ENCODE assay signal across 16 cellular contexts in the genomic region with DNA sequence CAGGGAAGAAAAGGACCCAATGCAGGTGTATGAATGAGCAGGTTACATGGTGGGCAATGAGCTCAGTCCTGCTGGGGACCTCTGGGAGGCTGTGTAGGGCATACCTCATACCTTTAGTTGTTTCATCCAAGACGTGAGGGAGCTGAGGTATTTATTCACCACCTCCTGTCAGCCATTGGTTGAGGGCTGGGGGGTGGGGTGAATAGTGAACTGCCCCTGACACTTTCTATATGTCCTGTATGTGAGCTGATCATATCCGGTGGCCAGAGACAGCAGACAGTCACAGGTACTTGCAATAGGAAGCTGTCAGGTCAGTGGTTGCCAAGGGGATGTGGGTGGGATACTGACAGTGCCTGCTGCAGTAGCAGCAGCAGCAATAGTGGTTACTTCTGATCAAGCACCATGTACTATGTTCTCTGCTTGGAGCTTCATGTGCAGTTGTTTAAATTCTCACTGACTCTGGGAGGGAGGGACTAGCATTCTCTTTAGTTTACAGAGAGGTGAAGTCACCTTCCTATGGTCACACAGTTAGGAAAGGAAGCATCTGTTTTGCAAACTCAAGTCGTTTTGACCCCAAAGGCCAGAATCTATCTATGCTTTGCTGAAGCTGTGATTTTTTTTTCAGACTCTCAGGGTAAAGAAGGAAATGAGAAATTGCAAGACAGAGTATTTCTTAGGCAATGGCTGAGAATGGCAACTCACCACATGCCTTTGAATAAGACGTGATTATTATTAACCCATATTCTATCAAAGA. TPM values are rescaled to one million over a fixed set of nuclear protein-coding genes. Genes with fewer than 3 reads are reported as not detected.
A peak's percentile ranks its signal among the peaks of the same experiment; 100 is the strongest.
DNase-seq lines count a peak whose midpoint lies in the region; ATAC-seq and TF ChIP-seq lines count a peak whose summit lies in the region.
"Had no signal": no experiment of that assay in that cellular context is flagged by ENCODE, and none has a peak within 500 bp of the region (broad histone marks: within the 10 kb centered on the region; RNA-seq: fewer than 3 reads in every experiment).

No MANE protein-coding gene starts in this region.

- H2AFZ ChIP-seq in mesenchymal stem cell (ENCODE audit: low read depth, low read length) (no peak overlapping the region), neuronal stem cell (ENCODE audit: low read length) (no peak overlapping the region)

- H2AK5ac ChIP-seq in mesenchymal stem cell (ENCODE audit: low read length, severe bottlenecking) (no peak overlapping the region), neuronal stem cell (ENCODE audit: low read depth, low read length) (no peak overlapping the region)

- 60% methylated on average over 4 of the region's 4 CpGs for WGBS in mesenchymal stem cell
- WGBS in neuronal stem cell (ENCODE audit: extremely low coverage in 2 of 2, insufficient read length in 2 of 2, insufficient replicate concordance in 1 of 2), 2 donors = no CpG with 5 or more reads among the region's 4 CpGs

- H4K91ac ChIP-seq in mesenchymal stem cell (ENCODE audit: low read length) (no peak overlapping the region), neuronal stem cell (ENCODE audit: low read depth, low read length, poor library complexity) (no peak overlapping the region)

- peaks cover 9% of the 10 kb centered on the region for H3K4me1 ChIP-seq in mesenchymal stem cell (ENCODE audit: control insufficient read depth, insufficient read depth, low read depth, low read length)
- peaks cover 14% of the 10 kb centered on the region in 2 donors for H3K4me1 ChIP-seq in neuronal stem cell (ENCODE audit: control insufficient read depth in 2 of 2, insufficient read depth in 1 of 2, low read depth in 1 of 2, low read length in 2 of 2)
- H3K4me1 ChIP-seq: prostate gland had no signal

- H3K4me3 ChIP-seq in GM12865 (ENCODE audit: low read depth, low read length) (no peak overlapping the region), mesenchymal stem cell (ENCODE audit: insufficient read depth in 1 of 2, low read depth in 1 of 2, low read length in 2 of 2) (no peak overlapping the region), neuronal stem cell (ENCODE audit: low read length in 2 of 2) (no peak overlapping the region)
- H3K4me3 ChIP-seq: heart left ventricle, prostate gland had no signal

- no peaks in the 10 kb centered on the region for H3K27me3 ChIP-seq in mesenchymal stem cell (ENCODE audit: control insufficient read depth in 1 of 2, insufficient read depth in 1 of 2, low read length in 2 of 2)
- no peaks in the 10 kb centered on the region for H3K27me3 ChIP-seq in neuronal stem cell (ENCODE audit: control insufficient read depth in 3 of 3, insufficient read depth in 3 of 3, low read depth in 1 of 3, low read length in 3 of 3)
- H3K27me3 ChIP-seq: heart left ventricle had no signal

- H3K27me3 Mint-ChIP-seq in activated CD8-positive, alpha-beta T cell treated with anti-CD3 and anti-CD28 coated beads for 36 hours = no peaks in the 10 kb centered on the region
- H3K27me3 Mint-ChIP-seq: activated CD4-positive, alpha-beta T cell treated with anti-CD3 and anti-CD28 coated beads, Interleukin-2, amount 10 ng/mL, durations not matched to agents 24 days and 14 days had no signal

- H3K4me1 Mint-ChIP-seq in activated CD8-positive, alpha-beta T cell treated with anti-CD3 and anti-CD28 coated beads for 36 hours (ENCODE audit: low read depth) = peaks cover 18% of the 10 kb centered on the region
- H3K4me1 Mint-ChIP-seq: activated CD4-positive, alpha-beta T cell treated with anti-CD3 and anti-CD28 coated beads, Interleukin-2, amount 10 ng/mL, durations not matched to agents 24 days and 14 days had no signal

- H3K27ac ChIP-seq in mesenchymal stem cell (ENCODE audit: low read length, poor library complexity, severe bottlenecking) = no peak overlapping the region
- no peak overlapping the region for H3K27ac ChIP-seq in neuronal stem cell (replicated peaks; ENCODE audit: low read length)
- H3K27ac ChIP-seq: heart left ventricle, prostate gland had no signal

- peaks cover 0 to 2% of the 10 kb centered on the region in 2 experiments for H3K36me3 ChIP-seq in mesenchymal stem cell (ENCODE audit: control insufficient read depth in 1 of 2, insufficient read depth in 2 of 2, low read depth in 1 of 2, low read length in 2 of 2)
- H3K36me3 ChIP-seq in neuronal stem cell (replicated peaks in 1 of 2; ENCODE audit: control insufficient read depth in 2 of 2, insufficient read depth in 2 of 2, low read length in 2 of 2) = no peaks in the 10 kb centered on the region
- H3K36me3 ChIP-seq: prostate gland had no signal

- no peak overlapping the region for H2BK120ac ChIP-seq in mesenchymal stem cell (ENCODE audit: low read depth, low read length)
- H2BK120ac ChIP-seq in neuronal stem cell (ENCODE audit: low read depth, low read length) = no peak overlapping the region

- no peak overlapping the region for H2BK5ac ChIP-seq in mesenchymal stem cell (ENCODE audit: low read depth, low read length, poor library complexity, severe bottlenecking)
- H2BK5ac ChIP-seq in neuronal stem cell (ENCODE audit: low read length) = no peak overlapping the region

- H2BK15ac ChIP-seq in mesenchymal stem cell (ENCODE audit: low read depth, poor library complexity, severe bottlenecking) (no peak overlapping the region), neuronal stem cell (ENCODE audit: low read length) (no peak overlapping the region)

- CTCF ChIA-PET in activated CD8-positive, alpha-beta T cell treated with anti-CD3 and anti-CD28 coated beads for 36 hours (lab: Charles Lee) = interaction anchor here (1.4 kb wide), 1 partner anchor 39 kb away, joined by 3 read pairs; no protein-coding TSS in a partner anchor

- peaks cover 19% of the 10 kb centered on the region for H3K36me3 Mint-ChIP-seq in activated CD8-positive, alpha-beta T cell treated with anti-CD3 and anti-CD28 coated beads for 36 hours (ENCODE audit: low read depth)

- POLR2A ChIA-PET in activated CD8-positive, alpha-beta T cell treated with anti-CD3 and anti-CD28 coated beads for 36 hours (lab: Charles Lee) = no interaction called here

- H3K9ac ChIP-seq in mesenchymal stem cell (ENCODE audit: low read length) (no peak overlapping the region), neuronal stem cell (ENCODE audit: low read depth, low read length, poor library complexity) (no peak overlapping the region)

- H3K9me3 Mint-ChIP-seq in activated CD8-positive, alpha-beta T cell treated with anti-CD3 and anti-CD28 coated beads for 36 hours = no peaks in the 10 kb centered on the region

- peaks cover 12% of the 10 kb centered on the region for H3K79me1 ChIP-seq in mesenchymal stem cell (replicated peaks; ENCODE audit: low read length, poor library complexity, severe bottlenecking)
- no peaks in the 10 kb centered on the region for H3K79me1 ChIP-seq in neuronal stem cell (ENCODE audit: low read depth, low read length)

- H3K4me3 Mint-ChIP-seq in activated CD8-positive, alpha-beta T cell treated with anti-CD3 and anti-CD28 coated beads for 36 hours = no peak overlapping the region
- H3K4me3 Mint-ChIP-seq: activated CD4-positive, alpha-beta T cell treated with anti-CD3 and anti-CD28 coated beads, Interleukin-2, amount 10 ng/mL, durations not matched to agents 24 days and 14 days; endodermal cell had no signal

- peak overlapping the region in 1 of 2 experiments; percentile 40 for H2BK12ac ChIP-seq in mesenchymal stem cell (ENCODE audit: low read length in 2 of 2)
- no peak overlapping the region for H2BK12ac ChIP-seq in neuronal stem cell (ENCODE audit: low read length)

- peak overlapping the region in 1 of 2 experiments; percentile 59 for H3K4ac ChIP-seq in mesenchymal stem cell (ENCODE audit: low read depth in 1 of 2, low read length in 2 of 2)
- H3K4ac ChIP-seq in neuronal stem cell (ENCODE audit: low read length) = no peak overlapping the region

- ATAC-seq in activated CD8-positive, alpha-beta T cell treated with anti-CD3 and anti-CD28 coated beads for 36 hours = peak; percentile 74
- ATAC-seq: heart left ventricle had no signal

- H3K23ac ChIP-seq in mesenchymal stem cell (ENCODE audit: low read length in 2 of 2) = no peak overlapping the region
- no peak overlapping the region for H3K23ac ChIP-seq in neuronal stem cell (ENCODE audit: low read depth, low read length, poor library complexity)

- intact Hi-C loops in activated CD8-positive, alpha-beta T cell treated with anti-CD3 and anti-CD28 coated beads for 36 hours (cut with micrococcal nuclease) = no loop called here

- peaks cover 7% of the 10 kb centered on the region for H3K9me3 ChIP-seq in mesenchymal stem cell (ENCODE audit: control insufficient read depth, low read length)
- peaks cover 7 to 22% of the 10 kb centered on the region in 2 donors for H3K9me3 ChIP-seq in neuronal stem cell (replicated peaks in 1 of 2; ENCODE audit: control insufficient read depth in 2 of 2, insufficient read depth in 1 of 2, low read depth in 1 of 2, low read length in 2 of 2)
- H3K9me3 ChIP-seq: prostate gland had no signal

- DNase-seq in GM12865 (ENCODE audit: low read depth) (peak; percentile 92), GM20000 (ENCODE audit: low spot score) (peak; percentile 52), mesenchymal stem cell (peak; percentile 84), neuronal stem cell (ENCODE audit: low spot score) (no peak), NCI-H82 (lab: John Stamatoyannopoulos, UW) (no peak), NCI-H526 (lab: John Stamatoyannopoulos, UW) (no peak), iPS-NIHi11 (ENCODE audit: low spot score) (no peak)
- peak; percentile 42 for DNase-seq in activated CD8-positive, alpha-beta T cell treated with anti-CD3 and anti-CD28 coated beads for 36 hours
- DNase-seq: activated CD4-positive, alpha-beta T cell treated with anti-CD3 and anti-CD28 coated beads, Interleukin-2, amount 10 ng/mL, durations not matched to agents 24 days and 14 days; endodermal cell; heart left ventricle; mesendoderm; NCI-H1092 treated with DMSO at 0.1 percent for 48 hours; NCI-H524 treated with DMSO at 0.1 percent for 48 hours; stimulated activated CD4-positive, alpha-beta T cell treated with anti-CD3 and anti-CD28 coated beads, Interleukin-4, amount 100 ng/mL, for 4 hours had no signal

- H3K4me2 ChIP-seq in mesenchymal stem cell (ENCODE audit: low read length, poor library complexity, severe bottlenecking) (no peak overlapping the region), neuronal stem cell (ENCODE audit: insufficient read depth, low read length, poor library complexity, severe bottlenecking) (no peak overlapping the region)

- H3K18ac ChIP-seq in mesenchymal stem cell (ENCODE audit: low read depth in 1 of 2, low read length in 2 of 2) (peak overlapping the region; percentile 5 to 68), neuronal stem cell (ENCODE audit: low read length) (no peak overlapping the region)

- TF ChIP-seq CTCF in GM12865 (IDR thresholded peaks at IDR 0.05; ENCODE audit: insufficient read depth, low read depth, low read length, missing control alignments) (no peak), GM20000 (IDR thresholded peaks at IDR 0.05; ENCODE audit: extremely low read depth, missing control alignments) (no peak)
- no peak for TF ChIP-seq CTCF in activated CD8-positive, alpha-beta T cell treated with anti-CD3 and anti-CD28 coated beads for 36 hours (IDR thresholded peaks at IDR 0.05)

- H3K27ac Mint-ChIP-seq in activated CD8-positive, alpha-beta T cell treated with anti-CD3 and anti-CD28 coated beads for 36 hours = no peak overlapping the region
- H3K27ac Mint-ChIP-seq: activated CD4-positive, alpha-beta T cell treated with anti-CD3 and anti-CD28 coated beads, Interleukin-2, amount 10 ng/mL, durations not matched to agents 24 days and 14 days; endodermal cell had no signal

- H4K8ac ChIP-seq in mesenchymal stem cell (ENCODE audit: low read length) (peak overlapping the region; percentile 45), neuronal stem cell (ENCODE audit: low read depth, low read length) (no peak overlapping the region)

- H3K14ac ChIP-seq in mesenchymal stem cell (ENCODE audit: low read length in 2 of 2) (no peak overlapping the region), neuronal stem cell (ENCODE audit: low read length) (no peak overlapping the region)

RNA-seq across cellular contexts. Expression of gene MIAT, which starts 54.0 kb away (rescaled TPM):
- 10 to 100 TPM; 11.6 to 11.9 TPM for total RNA-seq in activated CD8-positive, alpha-beta T cell treated with anti-CD3 and anti-CD28 coated beads for 36 hours
- polyA plus RNA-seq in mesenchymal stem cell (2013, experiment 1 of 2) = 0.08 TPM
- polyA plus RNA-seq in mesenchymal stem cell (2013, experiment 2 of 2) = 0.14 TPM
- 42.5 TPM for polyA plus RNA-seq in neuronal stem cell (2013, experiment 1 of 2)
- 40.0 TPM for polyA plus RNA-seq in neuronal stem cell (2013, experiment 2 of 2)

Comparison
In these comparisons a context has a peak if more than half of its experiments do, and no peak if none do; other contexts are left out.
1. DNase-seq: peak in GM12865 (single experiment), GM20000 (single experiment), activated CD8-positive, alpha-beta T cell treated with anti-CD3 and anti-CD28 coated beads for 36 hours (single experiment) and mesenchymal stem cell (single experiment); none in neuronal stem cell (single experiment), NCI-H82 (single experiment), NCI-H526 (0 of 2) and iPS-NIHi11 (single experiment).